27 cellular contexts compared by ENCODE assay signal in the genomic region with DNA sequence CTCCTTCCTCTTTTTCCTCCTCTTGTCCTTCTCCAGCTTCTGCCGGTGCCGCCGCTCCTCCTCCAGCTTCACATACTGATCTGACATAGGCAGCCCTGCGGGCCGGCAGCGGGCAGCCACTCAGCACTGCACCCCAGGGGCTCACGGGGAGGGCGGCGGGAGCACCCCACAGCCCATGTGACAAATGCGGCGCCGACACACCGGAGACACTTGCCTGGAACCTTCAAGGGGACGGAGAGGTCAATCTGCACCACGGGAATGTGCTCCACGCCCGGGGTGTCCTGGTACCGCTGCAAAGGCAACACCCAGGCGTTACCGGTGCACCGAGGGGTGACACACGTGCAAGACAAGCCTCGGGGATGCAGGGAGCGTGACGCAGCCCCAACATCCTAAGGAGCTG.
"Had no signal": no experiment of that assay in that cellular context is flagged by ENCODE, and none has a peak within 500 bp of the region (broad histone marks: within the 10 kb centered on the region; RNA-seq: fewer than 3 reads in every experiment).

No MANE protein-coding gene starts in this region.

- H3K4me1 Mint-ChIP-seq: nephron progenitor cell had no signal

- H3K4me1 ChIP-seq: esophagus muscularis mucosa, foreskin keratinocyte, gastroesophageal sphincter, left lung, pancreas, upper lobe of left lung had no signal

- H3K27me3 ChIP-seq: esophagus muscularis mucosa, foreskin keratinocyte, gastroesophageal sphincter, heart right ventricle, left lung, neutrophil, pancreas, tibial nerve, upper lobe of left lung had no signal

- ATAC-seq: foreskin keratinocyte; gastroesophageal sphincter; heart right ventricle; left cardiac atrium; left lung; naive thymus-derived CD8-positive, alpha-beta T cell; pancreas; sciatic nerve had no signal

- H3K4me3 ChIP-seq: coronary artery, esophagus muscularis mucosa, gastroesophageal sphincter, heart right ventricle, left lung, pancreas, smooth muscle cell, thoracic aorta, tibial nerve, upper lobe of left lung had no signal

- H3K9me3 Mint-ChIP-seq: naive thymus-derived CD8-positive, alpha-beta T cell; nephron progenitor cell; stimulated activated naive CD8-positive, alpha-beta T cell treated with anti-CD3 and anti-CD28 coated beads, Interleukin-15, Interleukin-2, amounts not matched to agents 100 ng/mL and 50 ng/mL, for 24 hours had no signal

- FAIRE-seq: endothelial cell of umbilical vein, islet of Langerhans, pancreas, urothelium cell line had no signal

- DNase-seq: dermis blood vessel endothelial cell; effector memory CD4-positive, alpha-beta T cell; foreskin keratinocyte; hippocampal formation; left cardiac atrium; left lung; naive thymus-derived CD8-positive, alpha-beta T cell; nephron progenitor cell; stimulated activated CD4-positive, alpha-beta T cell treated with anti-CD3 and anti-CD28 coated beads, Interleukin-12 subunit alpha, Interleukin-12 subunit beta, amount 100 ng/mL, for 4 hours; stimulated activated CD4-positive, alpha-beta T cell treated with anti-CD3 and anti-CD28 coated beads, Interleukin-1b, Interleukin-23, amount 100 ng/mL, for 48 hours; stimulated activated CD4-positive, alpha-beta T cell treated with anti-CD3 and anti-CD28 coated beads, Interleukin-4, amount 100 ng/mL, for 1 hour; stimulated activated CD8-positive, alpha-beta memory T cell treated with anti-CD3 and anti-CD28 coated beads, Interleukin-4, amount 100 ng/mL, for 48 hours had no signal

- H3K9me3 ChIP-seq: esophagus muscularis mucosa, gastroesophageal sphincter, heart right ventricle, left lung, neutrophil, pancreas, thoracic aorta, tibial nerve, upper lobe of left lung had no signal

- H3K27me3 Mint-ChIP-seq: naive thymus-derived CD8-positive, alpha-beta T cell; stimulated activated naive CD8-positive, alpha-beta T cell treated with anti-CD3 and anti-CD28 coated beads, Interleukin-15, Interleukin-2, amounts not matched to agents 100 ng/mL and 50 ng/mL, for 24 hours had no signal

- H3K4me3 Mint-ChIP-seq: naive thymus-derived CD8-positive, alpha-beta T cell; nephron progenitor cell; stimulated activated naive CD8-positive, alpha-beta T cell treated with anti-CD3 and anti-CD28 coated beads, Interleukin-15, Interleukin-2, amounts not matched to agents 100 ng/mL and 50 ng/mL, for 24 hours had no signal

- H3K27ac ChIP-seq: coronary artery, esophagus muscularis mucosa, foreskin keratinocyte, gastroesophageal sphincter, heart right ventricle, left lung, neutrophil, pancreas, thoracic aorta, upper lobe of left lung had no signal

- H3K27ac Mint-ChIP-seq: nephron progenitor cell; stimulated activated naive CD8-positive, alpha-beta T cell treated with anti-CD3 and anti-CD28 coated beads, Interleukin-15, Interleukin-2, amounts not matched to agents 100 ng/mL and 50 ng/mL, for 24 hours had no signal

- H3K4me2 ChIP-seq: smooth muscle cell had no signal
